Comparison of ENCODE assay signal across 9 cellular contexts in genomic region chrX:47568656-47569295, GRCh38. TPM values are rescaled to one million over a fixed set of nuclear protein-coding genes. Genes with fewer than 3 reads are reported as not detected.
DNase-seq lines count a peak whose midpoint lies in the region; ATAC-seq and TF ChIP-seq lines count a peak whose summit lies in the region.
"Had no signal": no experiment of that assay in that cellular context is flagged by ENCODE, and none has a peak within 500 bp of the region (broad histone marks: within the 10 kb centered on the region; RNA-seq: fewer than 3 reads in every experiment).

No MANE protein-coding gene starts in this region.

- POLR2A ChIA-PET in activated B cell treated with CpG ODN at 0.5 μM for 24 hours (lab: Charles Lee) = no interaction called here

- H3K27ac ChIP-seq in 22Rv1 = no peak overlapping the region
- no peak overlapping the region for H3K27ac ChIP-seq in hepatocyte
- H3K27ac ChIP-seq: right atrium auricular region had no signal

- no peaks in the 10 kb centered on the region for H3K9me3 Mint-ChIP-seq in activated B cell treated with CpG ODN at 0.5 μM for 24 hours

- H3K9me2 ChIP-seq in hepatocyte (replicated peaks; ENCODE audit: insufficient read depth) = no peaks in the 10 kb centered on the region

- H4K20me1 ChIP-seq in hepatocyte (ENCODE audit: insufficient read depth, poor library complexity, severe bottlenecking) = no peaks in the 10 kb centered on the region

- intact Hi-C loops in activated B cell treated with CpG ODN at 0.5 μM for 24 hours (cut with micrococcal nuclease) = loop anchor here (10.0 kb wide), 1 partner anchor 266 kb away; the partner anchor contains the start of gene ZNF81

- H3K79me2 ChIP-seq in hepatocyte = no peaks in the 10 kb centered on the region

- H3K4me3 Mint-ChIP-seq in activated B cell treated with CpG ODN at 0.5 μM for 24 hours = no peak overlapping the region

- H3K4me3 ChIP-seq in GM12864 (ENCODE audit: low read depth, low read length) (no peak overlapping the region), hepatocyte (no peak overlapping the region)
- H3K4me3 ChIP-seq: right atrium auricular region had no signal

- no peak overlapping the region for H3K27ac Mint-ChIP-seq in activated B cell treated with CpG ODN at 0.5 μM for 24 hours

- H3K4me1 ChIP-seq in hepatocyte (ENCODE audit: insufficient read depth) = no peaks in the 10 kb centered on the region
- H3K4me1 ChIP-seq: right atrium auricular region had no signal

- H3K4me2 ChIP-seq in hepatocyte = no peak overlapping the region

- no peaks in the 10 kb centered on the region for H3K9me3 ChIP-seq in hepatocyte (ENCODE audit: low read depth)
- H3K9me3 ChIP-seq: right atrium auricular region had no signal

- WGBS in hepatocyte (ENCODE audit: low lambda C conversion rate, missing lambda C conversion rate) = 92% methylated on average over 13 of the region's 13 CpGs

- peaks cover 4% of the 10 kb centered on the region for H3K27me3 Mint-ChIP-seq in activated B cell treated with CpG ODN at 0.5 μM for 24 hours

- no peaks in the 10 kb centered on the region for H3K27me3 ChIP-seq in hepatocyte
- H3K27me3 ChIP-seq: right atrium auricular region had no signal

- no peak for DNase-seq in GM12864 (ENCODE audit: low read depth)
- no peak for DNase-seq in activated B cell treated with CpG ODN at 0.5 μM for 24 hours
- DNase-seq in hepatocyte (ENCODE audit: low spot score) = no peak
- DNase-seq in NCI-H526 treated with DMSO at 0.1 percent for 48 hours (lab: John Stamatoyannopoulos, UW) = no peak
- no peak for DNase-seq in omental fat pad (ENCODE audit: low spot score)
- no peak for DNase-seq in NCI-H446 (lab: John Stamatoyannopoulos, UW)

- no peak overlapping the region for H2AFZ ChIP-seq in hepatocyte

- CTCF ChIA-PET in activated B cell treated with CpG ODN at 0.5 μM for 24 hours (lab: Charles Lee) = no interaction called here

- H3K36me3 ChIP-seq in hepatocyte (replicated peaks; ENCODE audit: insufficient read depth, low read depth) = no peaks in the 10 kb centered on the region

- ATAC-seq in activated B cell treated with CpG ODN at 0.5 μM for 24 hours (ENCODE audit: low read depth) (peak; percentile 72), omental fat pad (ENCODE audit: low FRiP score) (no peak), HG02884 (IDR thresholded peaks at IDR 0.05; ENCODE audit: unreplicated experiment) (no peak)

- H3K4me1 Mint-ChIP-seq in activated B cell treated with CpG ODN at 0.5 μM for 24 hours = peaks cover 26% of the 10 kb centered on the region

- peak; percentile 51 for TF ChIP-seq CTCF in 22Rv1 (IDR thresholded peaks at IDR 0.05)
- peak; percentile 49 for TF ChIP-seq CTCF in GM12864 (IDR thresholded peaks at IDR 0.05; ENCODE audit: low read depth, low read length, missing control alignments)
- TF ChIP-seq CTCF in activated B cell treated with CpG ODN at 0.5 μM for 24 hours (IDR thresholded peaks at IDR 0.05) = no peak
- TF ChIP-seq CTCF in hepatocyte (IDR thresholded peaks at IDR 0.05; ENCODE audit: poor library complexity) = peak; percentile 11
- TF ChIP-seq CTCF in omental fat pad (IDR thresholded peaks at IDR 0.05) = no peak

- peaks cover 73% of the 10 kb centered on the region for H3K36me3 Mint-ChIP-seq in activated B cell treated with CpG ODN at 0.5 μM for 24 hours (ENCODE audit: low read depth)

RNA-seq across cellular contexts. Expression of gene ARAF, which starts 7.8 kb away (rescaled TPM):
- total RNA-seq in activated B cell treated with CpG ODN at 0.5 μM for 24 hours (97.2 and 108 TPM in 2 replicates), hepatocyte (29.8 and 44.0 TPM in 2 replicates), omental fat pad (10 to 100 TPM; 31.2 to 43.8 (median 38.9) TPM)
- polyA plus RNA-seq in hepatocyte = 86.7 and 89.6 TPM in 2 replicates

RNA-seq across cellular contexts. Expression of gene TIMP1, which starts 13.5 kb away (rescaled TPM):
- total RNA-seq in activated B cell treated with CpG ODN at 0.5 μM for 24 hours (6.7 and 8.2 TPM in 2 replicates), hepatocyte (669 and 671 TPM in 2 replicates), omental fat pad (1,000 to 10,000 TPM in 2 of 4 donors, 100 to 1,000 TPM in 1, 10 to 100 TPM in 1; 92.8 to 1,509 (median 915) TPM)
- 4,849 and 5,452 TPM in 2 replicates for polyA plus RNA-seq in hepatocyte

RNA-seq across cellular contexts. Expression of gene SYN1, which starts 50.9 kb away (rescaled TPM):
- total RNA-seq in activated B cell treated with CpG ODN at 0.5 μM for 24 hours (not detected in 2 replicates), hepatocyte (0.43 and 1.2 TPM in 2 replicates), omental fat pad (1 to 10 TPM in 3 of 4 donors, not detected in 1; 1.0 to 3.1 (median 1.3) TPM)
- 3.7 and 4.6 TPM in 2 replicates for polyA plus RNA-seq in hepatocyte

Comparison
In these comparisons a context has a peak if more than half of its experiments do, and no peak if none do; other contexts are left out.
1. CTCF ChIP-seq: peak in 22Rv1 (single experiment), GM12864 (single experiment) and hepatocyte (single experiment); none in activated B cell treated with CpG ODN at 0.5 μM for 24 hours (single experiment) and omental fat pad (0 of 3).
2. RNA of gene TIMP1, which starts 13.5 kb away (total RNA-seq): 92.8 to 1,509 TPM in omental fat pad and 669 to 671 TPM in hepatocyte; 6.7 to 8.2 TPM in activated B cell treated with CpG ODN at 0.5 μM for 24 hours; every median in the first group is over 10 times any median in the second.